In genomic region chr14:65471038-65471878, GRCh38 we compare ENCODE assay signal across 9 cellular contexts. TPM values are rescaled to one million over a fixed set of nuclear protein-coding genes. Genes with fewer than 3 reads are reported as not detected.
DNase-seq lines count a peak whose midpoint lies in the region; ATAC-seq and TF ChIP-seq lines count a peak whose summit lies in the region.
"Had no signal": no experiment of that assay in that cellular context is flagged by ENCODE, and none has a peak within 500 bp of the region (broad histone marks: within the 10 kb centered on the region; RNA-seq: fewer than 3 reads in every experiment).

No MANE protein-coding gene starts in this region.

- H3K4me1 ChIP-seq in HUES48 (ENCODE audit: control insufficient read depth, insufficient read depth, low read length) (peaks cover 48% of the 10 kb centered on the region), ascending aorta (no peaks in the 10 kb centered on the region)

- H3K36me3 ChIP-seq in HUES48 (ENCODE audit: control insufficient read depth, insufficient read depth, low read length), result no peaks in the 10 kb centered on the region
- H3K36me3 ChIP-seq in H7 (replicated peaks; ENCODE audit: control insufficient read depth, insufficient read depth, low read length), result no peaks in the 10 kb centered on the region
- H3K36me3 ChIP-seq in ascending aorta, result no peaks in the 10 kb centered on the region

- no peak overlapping the region for H3K4me3 Mint-ChIP-seq in mesothelial cell of epicardium
- H3K4me3 Mint-ChIP-seq: activated naive CD4-positive, alpha-beta T cell treated with anti-CD3 and anti-CD28 coated beads, Interleukin-2, amount 50 U/mL, for 24 hours had no signal

- no peak for DNase-seq in mesothelial cell of epicardium (ENCODE audit: low spot score in 2 of 2, unreplicated experiment in 2 of 2)
- no peak for DNase-seq in H7
- no peak for DNase-seq in kidney glomerular epithelial cell (lab: John Stamatoyannopoulos, UW)
- DNase-seq in ascending aorta (ENCODE audit: low spot score in 2 of 2), result no peak

- H3K4me3 ChIP-seq in HUES48 (ENCODE audit: low read depth, low read length) (no peak overlapping the region), H7 (ENCODE audit: insufficient read depth, low read depth, low read length) (no peak overlapping the region), ascending aorta (no peak overlapping the region)

- H3K27me3 ChIP-seq in HUES48 (ENCODE audit: control insufficient read depth, insufficient read depth, low read length), result no peaks in the 10 kb centered on the region
- H3K27me3 ChIP-seq in H7 (ENCODE audit: control insufficient read depth, insufficient read depth, low read length), result no peaks in the 10 kb centered on the region
- H3K27me3 ChIP-seq in ascending aorta, result no peaks in the 10 kb centered on the region

- H3K27ac Mint-ChIP-seq in mesothelial cell of epicardium, result peak overlapping the region; percentile 87
- H3K27ac Mint-ChIP-seq: activated naive CD4-positive, alpha-beta T cell treated with anti-CD3 and anti-CD28 coated beads, Interleukin-2, amount 50 U/mL, for 24 hours had no signal

- intact Hi-C loops in ascending aorta (cut with DNase I), result no loop called here

- H3K36me3 Mint-ChIP-seq in mesothelial cell of epicardium, result peaks cover 5% of the 10 kb centered on the region

- H3K9ac ChIP-seq in HUES48 (ENCODE audit: low read depth, low read length), result no peak overlapping the region
- H3K9ac ChIP-seq: parathyroid adenoma had no signal

- H3K27ac ChIP-seq in HUES48 (ENCODE audit: low read depth, low read length) (peak overlapping the region; percentile 29), ascending aorta (no peak overlapping the region)
- H3K27ac ChIP-seq: parathyroid adenoma had no signal

- peaks cover 29% of the 10 kb centered on the region for H3K4me1 Mint-ChIP-seq in mesothelial cell of epicardium

- peak; percentile 54 for ATAC-seq in GM18867 (IDR thresholded peaks at IDR 0.05; ENCODE audit: unreplicated experiment)
- ATAC-seq in GM21723 (IDR thresholded peaks at IDR 0.05; ENCODE audit: unreplicated experiment), result peak; percentile 70

- no peaks in the 10 kb centered on the region for H3K9me3 Mint-ChIP-seq in mesothelial cell of epicardium
- H3K9me3 Mint-ChIP-seq: activated naive CD4-positive, alpha-beta T cell treated with anti-CD3 and anti-CD28 coated beads, Interleukin-2, amount 50 U/mL, for 24 hours had no signal

- H3K9me3 ChIP-seq in HUES48 (ENCODE audit: control insufficient read depth, insufficient read depth, low read length) (no peaks in the 10 kb centered on the region), ascending aorta (no peaks in the 10 kb centered on the region)

- no peak for TF ChIP-seq CTCF in mesothelial cell of epicardium (IDR thresholded peaks at IDR 0.05; ENCODE audit: unreplicated experiment)
- TF ChIP-seq CTCF in ascending aorta (IDR thresholded peaks at IDR 0.05), result no peak

- H3K27me3 Mint-ChIP-seq in mesothelial cell of epicardium (ENCODE audit: low read depth), result peaks cover 1% of the 10 kb centered on the region
- H3K27me3 Mint-ChIP-seq: activated naive CD4-positive, alpha-beta T cell treated with anti-CD3 and anti-CD28 coated beads, Interleukin-2, amount 50 U/mL, for 24 hours had no signal

RNA-seq across cellular contexts. Expression of gene FUT8, which starts 58.7 kb away (rescaled TPM):
- total RNA-seq in mesothelial cell of epicardium, result 48.9 to 51.8 TPM (median 49.4 TPM) in 3 replicates
- total RNA-seq in H7 (2014; rRNA removed; shearing (Covaris generic)), result 34.9 and 38.5 TPM in 2 replicates
- 12.9 TPM for total RNA-seq in ascending aorta
